In the genomic region with DNA sequence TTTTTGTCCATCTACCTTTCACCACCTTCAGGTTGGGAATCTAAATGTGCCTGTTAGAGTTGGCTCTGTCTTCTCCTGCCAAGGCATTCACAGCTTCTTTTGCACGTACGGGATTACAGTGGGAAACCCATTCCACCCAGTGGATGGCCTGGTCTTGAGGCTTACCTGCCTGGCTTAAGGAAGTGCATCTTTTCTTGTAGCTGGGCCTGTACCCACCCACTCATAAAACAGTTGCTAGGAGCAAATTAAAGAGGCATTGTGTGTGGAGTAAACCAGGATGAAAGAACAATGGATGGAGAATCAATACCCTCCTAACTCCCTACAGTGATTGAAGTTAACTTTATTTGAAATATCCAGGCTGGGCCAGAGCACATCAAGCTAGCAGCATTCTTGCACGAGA, we compare ENCODE assay signal across 17 cellular contexts.
DNase-seq lines count a peak whose midpoint lies in the region; ATAC-seq and TF ChIP-seq lines count a peak whose summit lies in the region.
"Had no signal": no experiment of that assay in that cellular context is flagged by ENCODE, and none has a peak within 500 bp of the region (broad histone marks: within the 10 kb centered on the region; RNA-seq: fewer than 3 reads in every experiment).

No MANE protein-coding gene starts in this region.

- H3K36me3 ChIP-seq in RWPE2 (ENCODE audit: low read depth), result no peaks in the 10 kb centered on the region
- no peaks in the 10 kb centered on the region for H3K36me3 ChIP-seq in iPS-18a (ENCODE audit: control insufficient read depth, low read depth, low read length)
- H3K36me3 ChIP-seq in stomach smooth muscle (ENCODE audit: control insufficient read depth in 2 of 2, insufficient read depth in 2 of 2, low read length in 2 of 2), result no peaks in the 10 kb centered on the region
- H3K36me3 ChIP-seq: BLaER1, spleen, tibial artery had no signal

- H3K4me1 ChIP-seq in RWPE2 (ENCODE audit: insufficient read depth, poor library complexity, severe bottlenecking), result peaks cover 45% of the 10 kb centered on the region
- peaks cover 41% of the 10 kb centered on the region for H3K4me1 ChIP-seq in iPS-18a (ENCODE audit: control insufficient read depth, low read depth, low read length)
- peaks cover 33% of the 10 kb centered on the region for H3K4me1 ChIP-seq in stomach smooth muscle (ENCODE audit: control insufficient read depth, insufficient read depth, low read length)

- H3K9me3 ChIP-seq in RWPE2 (ENCODE audit: severe bottlenecking) (no peaks in the 10 kb centered on the region), iPS-18a (ENCODE audit: control insufficient read depth, low read depth, low read length) (no peaks in the 10 kb centered on the region), stomach smooth muscle (ENCODE audit: control insufficient read depth in 2 of 2, low read length in 2 of 2) (no peaks in the 10 kb centered on the region)
- H3K9me3 ChIP-seq: BLaER1, spleen, tibial artery had no signal

- H3K27me3 ChIP-seq in RWPE2 (ENCODE audit: insufficient read depth, poor library complexity, severe bottlenecking) (no peaks in the 10 kb centered on the region), iPS-18a (ENCODE audit: control insufficient read depth, insufficient read depth, low read length) (no peaks in the 10 kb centered on the region), stomach smooth muscle (ENCODE audit: control insufficient read depth in 1 of 2, insufficient read depth in 2 of 2, low read length in 2 of 2) (no peaks in the 10 kb centered on the region)
- H3K27me3 ChIP-seq: BLaER1, spleen, tibial artery had no signal

- DNase-seq in NCI-H748 (lab: John Stamatoyannopoulos, UW; ENCODE audit: unreplicated experiment) (peak; percentile 45), NCI-H748 treated with DMSO at 0.1 percent for 48 hours (lab: John Stamatoyannopoulos, UW) (no peak), RWPE2 (ENCODE audit: low spot score) (no peak), NCI-H1694 treated with DMSO at 0.1 percent for 48 hours (lab: John Stamatoyannopoulos, UW) (no peak), COLO668 (lab: John Stamatoyannopoulos, UW; ENCODE audit: unreplicated experiment) (no peak)
- DNase-seq: 8988T; activated CD4-positive, alpha-beta T cell treated with anti-CD3 and anti-CD28 coated beads for 48 hours; activated naive CD4-positive, alpha-beta T cell treated with anti-CD3 and anti-CD28 coated beads, Interleukin-2, amount 10 ng/mL, durations not matched to agents 7 days and 5 days; dermis blood vessel endothelial cell; KG1; spleen; tibial artery had no signal

- peak overlapping the region; percentile 45 for H3K27ac ChIP-seq in RWPE2 (ENCODE audit: poor library complexity, severe bottlenecking)
- no peak overlapping the region for H3K27ac ChIP-seq in iPS-18a (ENCODE audit: low read length)
- H3K27ac ChIP-seq in stomach smooth muscle (ENCODE audit: low read length), result peak overlapping the region; percentile 11
- H3K27ac ChIP-seq: BLaER1, spleen, tibial artery had no signal

- H3K9ac ChIP-seq in iPS-18a (ENCODE audit: low read length) (no peak overlapping the region), stomach smooth muscle (ENCODE audit: low read length in 2 of 2) (no peak overlapping the region)
- H3K9ac ChIP-seq: BLaER1 had no signal

- no peak overlapping the region for H3K4me3 ChIP-seq in RWPE2 (ENCODE audit: severe bottlenecking)
- H3K4me3 ChIP-seq in iPS-18a (ENCODE audit: low read length), result peak overlapping the region; percentile 9
- H3K4me3 ChIP-seq in stomach smooth muscle (ENCODE audit: low read length in 2 of 2), result no peak overlapping the region
- H3K4me3 ChIP-seq: BLaER1, spleen, tibial artery had no signal

- ATAC-seq in RWPE2 (ENCODE audit: low read depth), result no peak
- ATAC-seq in GM21717 (IDR thresholded peaks at IDR 0.05; ENCODE audit: unreplicated experiment), result no peak
- ATAC-seq: stimulated activated effector memory CD8-positive, alpha-beta T cell treated with anti-CD3 and anti-CD28 coated beads, Interleukin-12 subunit alpha, Interleukin-12 subunit beta, amount 100 ng/mL, for 72 hours had no signal

- TF ChIP-seq CTCF in RWPE2 (IDR thresholded peaks at IDR 0.05; ENCODE audit: poor library complexity, severe bottlenecking), result no peak
